In the genomic region with DNA sequence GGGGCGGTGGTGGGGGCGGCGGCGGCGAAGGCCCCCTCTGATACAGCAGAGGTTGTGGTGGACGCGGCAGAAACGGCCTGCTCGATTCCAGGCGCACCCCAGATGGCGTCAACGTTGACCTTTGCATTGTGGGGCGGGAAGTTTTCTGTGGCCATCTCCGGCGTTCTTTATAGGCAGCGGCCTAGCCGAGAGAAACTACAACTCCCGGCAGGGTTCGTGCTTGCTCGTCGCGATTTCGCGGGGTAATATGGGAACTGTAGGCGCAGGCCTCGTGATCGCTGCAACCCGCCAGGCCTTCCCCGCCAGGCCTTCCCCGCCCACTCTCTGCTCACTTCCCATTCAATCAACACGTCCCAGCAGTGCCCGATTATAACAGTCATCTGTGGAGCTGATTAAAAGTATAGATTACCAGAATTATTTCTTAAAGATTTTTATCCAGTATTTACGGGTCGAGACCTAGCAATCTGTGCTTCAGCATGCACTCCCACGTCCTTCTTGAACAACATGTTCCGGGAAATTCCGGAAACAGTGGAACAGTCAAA, we compare ENCODE assay signal across 8 cellular contexts.
DNase-seq lines count a peak whose midpoint lies in the region; ATAC-seq lines count a peak whose summit lies in the region.

TSS of gene BOD1 (minus strand) at position 74 of the 542 bp plus-strand sequence. CDS start 214 bp downstream, outside the sequence.

- no peaks in the 10 kb centered on the region for H3K9me3 Mint-ChIP-seq in effector memory CD8-positive, alpha-beta T cell

- H3K27me3 Mint-ChIP-seq in effector memory CD8-positive, alpha-beta T cell = no peaks in the 10 kb centered on the region

- DNase-seq in COLO829 (ENCODE audit: low spot score) (peak; percentile 82), HUDEP-2 (lab: John Stamatoyannopoulos, UW; ENCODE audit: unreplicated experiment in 76 of 76) (peak in 75 of 76 experiments; percentile 17 to 98 (median 92)), NOMO-1 treated with dmso at 0.1 percent for 144 hours (lab: John Stamatoyannopoulos, UW; ENCODE audit: unreplicated experiment) (peak; percentile 97), medulla oblongata (ENCODE audit: extremely low spot score) (peak; percentile 99)
- peak; percentile 58 to 88 (median 76) for DNase-seq in activated CD8-positive, alpha-beta memory T cell treated with anti-CD3 and anti-CD28 coated beads for 48 hours (ENCODE audit: low read depth in 2 of 3, low spot score in 2 of 3)
- peak; percentile 91 to 94 (median 93) for DNase-seq in effector memory CD8-positive, alpha-beta T cell
- peak; percentile 88 to 94 (median 88) for DNase-seq in stimulated activated CD4-positive, alpha-beta T cell treated with anti-CD3 and anti-CD28 coated beads, TNF-alpha, amount 100 ng/mL, for 48 hours (ENCODE audit: low read depth in 3 of 3)

- H3K4me1 Mint-ChIP-seq in effector memory CD8-positive, alpha-beta T cell (ENCODE audit: low read depth in 2 of 2) = peaks cover 21 to 33% of the 10 kb centered on the region in 2 donors

- peak within 1 kb of the TSS; percentile 91 to 93 for H3K27ac Mint-ChIP-seq in effector memory CD8-positive, alpha-beta T cell

- peak; percentile 93 for ATAC-seq in GM21390 (IDR thresholded peaks at IDR 0.05; ENCODE audit: unreplicated experiment)
- ATAC-seq in effector memory CD8-positive, alpha-beta T cell (replicated peaks) = peak; percentile 90

- H3K4me3 Mint-ChIP-seq in effector memory CD8-positive, alpha-beta T cell = peak within 1 kb of the TSS; percentile 81 to 88

- peaks cover 3% of the 10 kb centered on the region for H3K36me3 Mint-ChIP-seq in effector memory CD8-positive, alpha-beta T cell (ENCODE audit: insufficient read depth)

Comparison
In these comparisons a context has a peak if more than half of its experiments do, and no peak if none do; other contexts are left out.
1. Peak in every context shown above with its lines: DNase-seq and ATAC-seq.